Comparison of ENCODE assay signal across 7 cellular contexts in genomic region chr19:17394891-17395415, GRCh38. TPM values are rescaled to one million over a fixed set of nuclear protein-coding genes. Genes with fewer than 3 reads are reported as not detected.
DNase-seq lines count a peak whose midpoint lies in the region; ATAC-seq, FAIRE-seq and TF ChIP-seq lines count a peak whose summit lies in the region.
"Had no signal": no experiment of that assay in that cellular context is flagged by ENCODE, and none has a peak within 500 bp of the region (broad histone marks: within the 10 kb centered on the region; RNA-seq: fewer than 3 reads in every experiment).

No MANE protein-coding gene starts in this region.

- no peak for TF ChIP-seq POLR2A in gastroesophageal sphincter (IDR thresholded peaks at IDR 0.05)

- no peaks in the 10 kb centered on the region for H3K36me3 Mint-ChIP-seq in activated CD4-positive, alpha-beta T cell treated with anti-CD3 and anti-CD28 coated beads for 36 hours (ENCODE audit: low read depth)

- ATAC-seq in activated CD4-positive, alpha-beta T cell treated with anti-CD3 and anti-CD28 coated beads for 36 hours, result peak; percentile 14
- ATAC-seq in gastroesophageal sphincter, result no peak

- H3K27ac ChIP-seq in 22Rv1, result no peak overlapping the region
- H3K27ac ChIP-seq in gastroesophageal sphincter, result no peak overlapping the region

- H3K27me3 Mint-ChIP-seq in activated CD4-positive, alpha-beta T cell treated with anti-CD3 and anti-CD28 coated beads for 36 hours, result peaks cover 2% of the 10 kb centered on the region

- no peak for TF ChIP-seq EP300 in gastroesophageal sphincter (IDR thresholded peaks at IDR 0.05)

- CTCF ChIA-PET in activated CD4-positive, alpha-beta T cell treated with anti-CD3 and anti-CD28 coated beads for 36 hours (lab: Charles Lee), result interaction anchor here (0.9 to 1.3 kb wide), 2 partner anchors 9 to 77 kb away, joined by 3 read pairs; no protein-coding TSS in a partner anchor

- TF ChIP-seq CTCF in 22Rv1 (IDR thresholded peaks at IDR 0.05) (peak; percentile 79), gastroesophageal sphincter (IDR thresholded peaks at IDR 0.05) (peak in 3 of 4 experiments; percentile 53 to 63 (median 61))

- peaks cover 76% of the 10 kb centered on the region for H3K27me3 ChIP-seq in gastroesophageal sphincter

- DNase-seq in HTR-8/SVneo (ENCODE audit: insufficient read length, low spot score), result no peak
- peak; percentile 64 for DNase-seq in activated CD4-positive, alpha-beta T cell treated with anti-CD3 and anti-CD28 coated beads for 36 hours
- peak; percentile 63 to 79 (median 68) for DNase-seq in stimulated activated CD4-positive, alpha-beta T cell treated with anti-CD3 and anti-CD28 coated beads, TNF-alpha, amount 100 ng/mL, for 24 hours (ENCODE audit: low read depth in 3 of 3)
- DNase-seq in NCI-H1436 treated with DMSO at 0.1 percent for 48 hours (lab: John Stamatoyannopoulos, UW), result no peak

- peaks cover 0 to 10% of the 10 kb centered on the region in 2 donors for H3K36me3 ChIP-seq in gastroesophageal sphincter

- no peak overlapping the region for H3K27ac Mint-ChIP-seq in activated CD4-positive, alpha-beta T cell treated with anti-CD3 and anti-CD28 coated beads for 36 hours

- POLR2A ChIA-PET in activated CD4-positive, alpha-beta T cell treated with anti-CD3 and anti-CD28 coated beads for 36 hours (lab: Charles Lee), result no interaction called here

- H3K4me1 ChIP-seq in gastroesophageal sphincter, result peaks cover 0 to 40% (median 7%) of the 10 kb centered on the region in 3 donors

- no peak overlapping the region for H3K4me3 ChIP-seq in gastroesophageal sphincter
- H3K4me3 ChIP-seq: skin epidermis had no signal

- WGBS in gastroesophageal sphincter (ENCODE audit: low coverage in 1 of 2), 2 donors, result 7 to 22% methylated on average over 2 to 11 of the region's 19 CpGs

- no peak overlapping the region for H3K4me3 Mint-ChIP-seq in activated CD4-positive, alpha-beta T cell treated with anti-CD3 and anti-CD28 coated beads for 36 hours

- intact Hi-C loops in activated CD4-positive, alpha-beta T cell treated with anti-CD3 and anti-CD28 coated beads for 36 hours (cut with DNase I, micrococcal nuclease), result loop anchor here (1.0 to 5.0 kb wide), 3 partner anchors 71 to 318 kb away; partner anchors contain the start of genes HAUS8 (in 1 of the 2) and MYO9B (in 1 of the 2)

- H3K9me3 Mint-ChIP-seq in activated CD4-positive, alpha-beta T cell treated with anti-CD3 and anti-CD28 coated beads for 36 hours (ENCODE audit: low read depth), result no peaks in the 10 kb centered on the region

- FAIRE-seq in HTR-8/SVneo (lab: Jason Lieb, UNC), result peak; percentile 38

- peaks cover 0 to 2% (median 0%) of the 10 kb centered on the region in 3 donors for H3K9me3 ChIP-seq in gastroesophageal sphincter

- H3K4me1 Mint-ChIP-seq in activated CD4-positive, alpha-beta T cell treated with anti-CD3 and anti-CD28 coated beads for 36 hours, result peaks cover 24% of the 10 kb centered on the region

RNA-seq across cellular contexts. Expression of gene CCDC194, which starts 1.0 kb away (rescaled TPM):
- 1 to 10 TPM in 1 of 2 experiments, under 1 TPM in 1; 0.97 to 1.6 TPM for total RNA-seq in activated CD4-positive, alpha-beta T cell treated with anti-CD3 and anti-CD28 coated beads for 36 hours
- not detected for total RNA-seq in gastroesophageal sphincter

RNA-seq across cellular contexts. Expression of gene BST2, which starts 10.5 kb away (rescaled TPM):
- 10 to 100 TPM; 62.0 to 70.7 TPM for total RNA-seq in activated CD4-positive, alpha-beta T cell treated with anti-CD3 and anti-CD28 coated beads for 36 hours
- total RNA-seq in gastroesophageal sphincter, result 100 to 1,000 TPM in 1 of 4 donors, 10 to 100 TPM in 3; 36.6 to 196 (median 40.7) TPM

RNA-seq across cellular contexts. Expression of gene PLVAP, which starts 17.8 kb away (rescaled TPM):
- not detected for total RNA-seq in activated CD4-positive, alpha-beta T cell treated with anti-CD3 and anti-CD28 coated beads for 36 hours
- 100 to 1,000 TPM in 1 of 4 donors, 10 to 100 TPM in 3; 41.4 to 110 (median 67.9) TPM for total RNA-seq in gastroesophageal sphincter

RNA-seq across cellular contexts. Expression of gene MVB12A, which starts 24.9 kb away (rescaled TPM):
- total RNA-seq in activated CD4-positive, alpha-beta T cell treated with anti-CD3 and anti-CD28 coated beads for 36 hours, result 10 to 100 TPM; 27.6 to 32.6 TPM
- 10 to 100 TPM; 30.8 to 44.7 (median 37.7) TPM for total RNA-seq in gastroesophageal sphincter

RNA-seq across cellular contexts. Expression of gene TMEM221, which starts 53.5 kb away (rescaled TPM):
- total RNA-seq in activated CD4-positive, alpha-beta T cell treated with anti-CD3 and anti-CD28 coated beads for 36 hours, result not detected
- 1 to 10 TPM in 1 of 4 donors, under 1 TPM in 1, not detected in 2; 0.46 to 1.3 TPM for total RNA-seq in gastroesophageal sphincter

Comparison
In these comparisons a context has a peak if more than half of its experiments do, and no peak if none do; other contexts are left out.
1. DNase-seq: peak in activated CD4-positive, alpha-beta T cell treated with anti-CD3 and anti-CD28 coated beads for 36 hours (single experiment) and stimulated activated CD4-positive, alpha-beta T cell treated with anti-CD3 and anti-CD28 coated beads, TNF-alpha, amount 100 ng/mL, for 24 hours (3 of 3); none in HTR-8/SVneo (single experiment) and NCI-H1436 treated with DMSO at 0.1 percent for 48 hours (single experiment).
2. RNA of gene PLVAP, which starts 17.8 kb away (total RNA-seq): 41.4 to 110 TPM in gastroesophageal sphincter; not detected in activated CD4-positive, alpha-beta T cell treated with anti-CD3 and anti-CD28 coated beads for 36 hours; every median in the first group is over 10 times any median in the second.